Comparison of ENCODE assay signal across 8 cellular contexts in the genomic region with DNA sequence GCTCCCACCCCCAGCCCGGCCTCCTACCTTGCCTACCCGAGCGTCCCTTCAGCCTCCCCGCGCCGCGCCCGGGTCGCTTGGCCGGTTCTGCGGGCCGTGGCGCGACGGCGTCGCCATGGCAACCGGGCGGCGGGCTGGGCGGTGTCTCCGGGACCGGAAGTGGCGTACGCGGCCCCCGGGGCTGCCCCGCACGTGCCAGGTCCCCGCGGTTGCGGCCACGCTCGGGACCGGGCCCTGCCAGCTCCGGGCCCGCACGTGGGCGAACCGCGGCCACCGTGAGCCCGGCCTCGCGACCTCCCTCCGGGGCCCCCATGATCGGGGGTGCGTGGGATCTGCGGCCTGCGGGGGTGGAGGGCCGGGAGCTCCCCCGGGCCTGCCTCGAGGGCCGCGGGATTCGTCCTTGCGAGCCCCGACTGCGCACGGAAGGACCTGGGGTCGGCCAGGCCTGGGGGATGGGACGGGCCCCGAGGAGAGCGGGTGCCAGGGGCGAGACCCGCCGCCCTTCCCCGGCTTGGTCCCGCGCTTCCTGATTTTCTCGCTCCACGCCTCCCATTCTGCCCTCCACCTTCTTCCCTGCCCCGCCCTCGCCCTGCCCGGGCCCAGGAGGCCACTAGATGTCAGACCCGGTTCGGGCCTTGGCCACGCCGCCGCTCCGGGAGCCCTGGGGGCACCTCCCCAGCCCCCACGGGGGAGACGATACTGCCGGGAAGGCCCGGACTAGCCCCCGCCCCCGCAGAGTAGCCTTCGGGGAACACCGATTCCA. TPM values are rescaled to one million over a fixed set of nuclear protein-coding genes. Genes with fewer than 3 reads are reported as not detected.
DNase-seq lines count a peak whose midpoint lies in the region; ATAC-seq, FAIRE-seq and TF ChIP-seq lines count a peak whose summit lies in the region.

Gene CYB561 (minus strand): TSS at position 89 of the 763 bp plus-strand sequence. CDS start 8,759 bp downstream, outside the sequence.

- H3K36me3 Mint-ChIP-seq in T-helper 17 cell (ENCODE audit: low read depth) (no peaks in the 10 kb centered on the region), astrocyte (ENCODE audit: low read depth, unreplicated experiment) (peaks cover 4% of the 10 kb centered on the region)

- in situ Hi-C loops in gastrocnemius medialis (cut with MboI; ENCODE audit: low sequenced_read_pairs in 4 of 4): loop anchor here in 2 of 4 donors (25.0 kb wide), 2 partner anchors 266 to 391 kb away; partner anchors contain the start of genes FTSJ3 (in 1 of the 2), LIMD2 (in 1 of the 2), PSMC5 (in 1 of the 2) and SMARCD2 (in 1 of the 2)

- TF ChIP-seq CTCF in astrocyte (IDR thresholded peaks at IDR 0.05; ENCODE audit: insufficient read depth, low read depth, low read length) (no peak), gastrocnemius medialis (IDR thresholded peaks at IDR 0.05 in 4 of 5, conservative IDR thresholded peaks at IDR 0.05 in 1 of 5) (peak in 1 of 5 experiments; percentile 18)

- no peaks in the 10 kb centered on the region for H3K9me3 ChIP-seq in T-helper 17 cell (ENCODE audit: control insufficient read depth, low read length, poor library complexity, severe bottlenecking)
- no peaks in the 10 kb centered on the region for H3K9me3 ChIP-seq in astrocyte (ENCODE audit: insufficient read depth, low read depth, low read length)
- H3K9me3 ChIP-seq in gastrocnemius medialis: no peaks in the 10 kb centered on the region
- H3K9me3 ChIP-seq in SJCRH30 (replicated peaks): no peaks in the 10 kb centered on the region

- H3K4me3 Mint-ChIP-seq in T-helper 17 cell: peak within 1 kb of the TSS; percentile 93
- peak within 1 kb of the TSS; percentile 76 for H3K4me3 Mint-ChIP-seq in astrocyte (ENCODE audit: unreplicated experiment)

- H3K27ac ChIP-seq in astrocyte (ENCODE audit: low read depth, low read length) (peak within 1 kb of the TSS; percentile 4), gastrocnemius medialis (peak within 1 kb of the TSS; percentile 68 to 83 (median 78)), SJCRH30 (no peak within 1 kb of the TSS)

- intact Hi-C loops in gastrocnemius medialis (cut with DNase I; ENCODE audit: low total_unique reads): no loop called here

- peak; percentile 62 for ATAC-seq in GM21723 (IDR thresholded peaks at IDR 0.05; ENCODE audit: unreplicated experiment)
- peak; percentile 51 for ATAC-seq in T-helper 17 cell
- ATAC-seq in gastrocnemius medialis: peak; percentile 64 to 75

- no peaks in the 10 kb centered on the region for H3K27me3 ChIP-seq in astrocyte (ENCODE audit: insufficient read depth, low read length)
- H3K27me3 ChIP-seq in gastrocnemius medialis: peaks cover 0 to 6% (median 2%) of the 10 kb centered on the region in 3 donors
- no peaks in the 10 kb centered on the region for H3K27me3 ChIP-seq in SJCRH30

- no peak for FAIRE-seq in astrocyte (lab: Jason Lieb, UNC)

- H4K20me1 ChIP-seq in astrocyte (ENCODE audit: insufficient read depth, low read length): no peaks in the 10 kb centered on the region

- peak; percentile 33 to 35 for TF ChIP-seq POLR2A in gastrocnemius medialis (IDR thresholded peaks at IDR 0.05)

- peak within 1 kb of the TSS; percentile 89 for H3K4me2 ChIP-seq in astrocyte (ENCODE audit: low read length)

- peaks cover 32% of the 10 kb centered on the region for H3K4me1 Mint-ChIP-seq in T-helper 17 cell
- peaks cover 8% of the 10 kb centered on the region for H3K4me1 Mint-ChIP-seq in astrocyte (ENCODE audit: low read depth, unreplicated experiment)

- H3K79me2 ChIP-seq in astrocyte (ENCODE audit: insufficient read depth, low read length): no peaks in the 10 kb centered on the region

- H3K9ac ChIP-seq in astrocyte (ENCODE audit: low read length): peak within 1 kb of the TSS; percentile 66

- H3K9me3 Mint-ChIP-seq in astrocyte (ENCODE audit: unreplicated experiment): no peaks in the 10 kb centered on the region

- peak within 1 kb of the TSS; percentile 97 for H3K27ac Mint-ChIP-seq in T-helper 17 cell
- H3K27ac Mint-ChIP-seq in astrocyte (ENCODE audit: unreplicated experiment): no peak within 1 kb of the TSS

- H3K4me3 ChIP-seq in astrocyte (ENCODE audit: insufficient read depth, low read depth, low read length) (peak within 1 kb of the TSS; percentile 48), gastrocnemius medialis (peak within 1 kb of the TSS; percentile 62 to 77 (median 72)), SJCRH30 (no peak within 1 kb of the TSS)

- H3K36me3 ChIP-seq in astrocyte (ENCODE audit: insufficient read depth, low read length) (no peaks in the 10 kb centered on the region), gastrocnemius medialis (no peaks in the 10 kb centered on the region), SJCRH30 (no peaks in the 10 kb centered on the region)

- H2AFZ ChIP-seq in astrocyte (ENCODE audit: low read depth, low read length): peak within 1 kb of the TSS; percentile 88

- no peaks in the 10 kb centered on the region for H3K27me3 Mint-ChIP-seq in T-helper 17 cell
- H3K27me3 Mint-ChIP-seq in astrocyte (ENCODE audit: low read depth, unreplicated experiment): peaks cover 18% of the 10 kb centered on the region

- H3K4me1 ChIP-seq in astrocyte (ENCODE audit: insufficient read depth, low read length) (peaks cover 22% of the 10 kb centered on the region), gastrocnemius medialis (peaks cover 19 to 25% of the 10 kb centered on the region in 2 donors), SJCRH30 (no peaks in the 10 kb centered on the region)

- peak; percentile 72 for DNase-seq in EL
- DNase-seq in LHCN-M2 (ENCODE audit: low read depth): peak; percentile 32
- DNase-seq in T-helper 17 cell: peak; percentile 63 to 66 (median 66)
- DNase-seq in astrocyte (ENCODE audit: low read depth): peak; percentile 29
- DNase-seq in hypothalamus (lab: John Stamatoyannopoulos, UW): peak in 35 of 51 donors; percentile 6 to 69 (median 42)
- DNase-seq in gastrocnemius medialis: peak; percentile 35 to 47
- no peak for DNase-seq in SJCRH30

RNA-seq across cellular contexts. Expression of gene CYB561, which starts in this region (rescaled TPM):
- total RNA-seq in LHCN-M2 (2014; rRNA removed) (3.8 and 6.7 TPM in 2 replicates), T-helper 17 cell (10 to 100 TPM; 50.8 to 69.9 TPM), astrocyte (8.1 and 8.3 TPM in 2 replicates), gastrocnemius medialis (1 to 10 TPM; 2.2 to 6.5 (median 3.9) TPM)
- polyA plus RNA-seq in LHCN-M2 (2012): 5.5 TPM
- total RNA-seq in SJCRH30 (2014; rRNA removed; shearing (Covaris generic)): not detected in 2 replicates

Comparison
In these comparisons a context has a peak if more than half of its experiments do, and no peak if none do; other contexts are left out.
1. DNase-seq: peak in EL (single experiment), LHCN-M2 (single experiment), T-helper 17 cell (3 of 3), astrocyte (single experiment), hypothalamus (35 of 51) and gastrocnemius medialis (2 of 2); none in SJCRH30 (0 of 2).
2. Peak in every context shown above with its lines, with median percentiles within 50 percentile points of each other: ATAC-seq.